8 cellular contexts compared by ENCODE assay signal in the genomic region with DNA sequence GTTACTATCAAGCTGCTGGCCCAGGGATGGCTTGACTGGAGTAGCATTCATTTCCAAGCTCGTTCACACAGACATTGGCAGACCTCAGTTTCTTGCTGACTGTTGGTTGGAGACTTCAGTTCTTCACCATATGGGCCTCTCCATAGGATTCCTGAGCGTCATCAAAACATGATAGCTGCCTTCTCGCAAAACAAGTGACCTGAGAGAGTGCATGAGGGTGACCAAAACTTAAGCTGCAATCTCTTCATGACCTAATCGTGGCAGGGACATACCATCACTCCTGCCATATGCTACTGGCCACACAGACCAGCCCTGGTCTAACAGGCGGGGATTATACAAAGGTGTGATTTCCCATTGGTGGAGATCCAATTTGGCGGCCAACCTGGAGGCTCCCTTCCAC. TPM values are rescaled to one million over a fixed set of nuclear protein-coding genes. Genes with fewer than 3 reads are reported as not detected.
"Had no signal": no experiment of that assay in that cellular context is flagged by ENCODE, and none has a peak within 500 bp of the region (broad histone marks: within the 10 kb centered on the region; RNA-seq: fewer than 3 reads in every experiment).

No MANE protein-coding gene starts in this region.

- DNase-seq: H7, HFFc6, KG1 had no signal

RNA-seq across cellular contexts. Expression of a gene that starts 46.0 kb away (rescaled TPM):
- total RNA-seq: GM23338, H4, H7, HFFc6, HT-29, IMR-90, K562 had no signal
